ENCODE assay signal across 8 cellular contexts in the genomic region with DNA sequence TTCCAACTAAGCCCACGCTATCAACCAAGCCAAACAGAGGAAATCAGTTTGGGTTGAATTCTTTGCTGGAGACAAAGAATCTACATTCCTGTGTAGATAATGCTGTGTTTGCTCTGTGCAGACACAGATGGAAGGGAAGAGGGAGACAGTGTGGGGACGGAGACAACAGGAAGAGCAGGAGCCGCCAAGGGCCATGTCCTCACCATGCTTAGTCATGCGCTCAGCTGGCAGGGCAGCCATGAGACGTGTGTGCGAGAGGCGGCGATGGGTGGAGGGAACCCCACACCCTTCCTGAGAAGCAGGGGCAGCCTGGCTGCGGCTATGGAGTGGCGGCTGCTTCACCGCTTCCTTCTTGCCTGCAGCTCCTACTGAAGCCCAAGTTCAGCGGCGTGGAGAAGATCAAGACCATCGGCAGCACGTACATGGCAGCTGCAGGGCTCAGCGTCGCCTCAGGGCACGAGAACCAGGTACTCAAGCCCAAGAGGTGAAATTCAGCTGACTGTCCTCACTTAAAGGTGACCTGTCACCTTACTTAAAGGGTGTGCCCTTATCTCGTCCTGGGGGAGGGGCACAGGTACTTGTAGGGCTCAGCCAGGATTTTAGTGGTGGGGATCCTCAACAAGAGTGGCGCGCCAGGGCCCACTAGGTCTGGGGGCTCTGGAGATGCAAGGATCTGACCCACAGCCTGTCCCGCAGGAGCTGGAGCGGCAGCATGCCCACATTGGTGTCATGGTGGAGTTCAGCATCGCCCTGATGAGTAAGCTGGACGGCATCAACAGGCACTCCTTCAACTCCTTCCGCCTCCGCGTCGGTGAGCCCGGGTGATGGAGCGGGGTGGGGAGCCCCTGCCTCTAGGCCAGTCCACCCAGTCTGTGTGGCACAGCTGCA. TPM values are rescaled to one million over a fixed set of nuclear protein-coding genes. Genes with fewer than 3 reads are reported as not detected.
A peak's percentile ranks its signal among the peaks of the same experiment; 100 is the strongest.
DNase-seq lines count a peak whose midpoint lies in the region; TF ChIP-seq lines count a peak whose summit lies in the region.

No MANE protein-coding gene starts in this region.

- DNase-seq in DMS53 (lab: John Stamatoyannopoulos, UW) (peak; percentile 63), DMS53 treated with DMSO at 0.1 percent for 48 hours (lab: John Stamatoyannopoulos, UW; ENCODE audit: unreplicated experiment) (no peak), cardiac fibroblast (ENCODE audit: low read depth in 2 of 2) (peak; percentile 75 to 79), mesenteric fat pad (ENCODE audit: low spot score) (peak; percentile 89), superior temporal gyrus (ENCODE audit: extremely low spot score) (peak; percentile 49), DMS79 treated with DMSO at 0.1 percent for 48 hours (lab: John Stamatoyannopoulos, UW) (no peak), SKM-1 treated with dmso at 0.1 percent for 144 hours (lab: John Stamatoyannopoulos, UW; ENCODE audit: unreplicated experiment) (no peak)
- no peak for DNase-seq in effector CD8-positive, alpha-beta T cell (lab: John Stamatoyannopoulos, UW)

- no peak overlapping the region for H3K4me3 ChIP-seq in cardiac fibroblast (replicated peaks in 1 of 2; ENCODE audit: low read depth in 2 of 2, low read length in 2 of 2)

- no peak for TF ChIP-seq CTCF in cardiac fibroblast (IDR thresholded peaks at IDR 0.05; ENCODE audit: low read depth, low read length)

RNA-seq across cellular contexts. Expression of a gene that starts 47.5 kb away (rescaled TPM):
- 26.8 TPM for total RNA-seq in mesenteric fat pad

RNA-seq across cellular contexts. Expression of a gene that starts 54.9 kb away (rescaled TPM):
- 52.6 TPM for total RNA-seq in mesenteric fat pad

Comparison
In these comparisons a context has a peak if more than half of its experiments do, and no peak if none do; other contexts are left out.
1. DNase-seq: peak in DMS53 (single experiment), cardiac fibroblast (2 of 2), mesenteric fat pad (single experiment) and superior temporal gyrus (single experiment); none in DMS53 treated with DMSO at 0.1 percent for 48 hours (single experiment), DMS79 treated with DMSO at 0.1 percent for 48 hours (single experiment), SKM-1 treated with dmso at 0.1 percent for 144 hours (single experiment) and effector CD8-positive, alpha-beta T cell (single experiment).